1 cellular context compared by ENCODE assay signal in genomic region chr12:116302200-116303075, GRCh38.
TF ChIP-seq lines count a peak whose summit lies in the region.

No MANE protein-coding gene starts in this region.

TF ChIP-seq in WTC11, 78 proteins besides CTCF, POLR2A, EP300 and RAD21 (continued from another document):
- no peak for TF ChIP-seq ATF6 (CRISPR knock-in tag; IDR thresholded peaks at IDR 0.05)
- no peak for TF ChIP-seq ZNF263 (CRISPR knock-in tag; IDR thresholded peaks at IDR 0.05; ENCODE audit: low read depth)
- TF ChIP-seq ATF2 (CRISPR knock-in tag; IDR thresholded peaks at IDR 0.05; ENCODE audit: borderline replicate concordance, low read depth): no peak
- no peak for TF ChIP-seq NR3C1 (CRISPR knock-in tag; conservative IDR thresholded peaks at IDR 0.05; ENCODE audit: low read depth)
- no peak for TF ChIP-seq SMAD3 (CRISPR knock-in tag; IDR thresholded peaks at IDR 0.05; ENCODE audit: borderline replicate concordance)
- TF ChIP-seq ESRRA (CRISPR knock-in tag; IDR thresholded peaks at IDR 0.05; ENCODE audit: borderline replicate concordance): no peak
- TF ChIP-seq MXD4 (CRISPR knock-in tag; IDR thresholded peaks at IDR 0.05; ENCODE audit: borderline replicate concordance): no peak
- TF ChIP-seq IRF1 (CRISPR knock-in tag; IDR thresholded peaks at IDR 0.05): no peak
TF ChIP-seq in WTC11: peak in this region for 0.
